18 cellular contexts compared by ENCODE assay signal in the genomic region with DNA sequence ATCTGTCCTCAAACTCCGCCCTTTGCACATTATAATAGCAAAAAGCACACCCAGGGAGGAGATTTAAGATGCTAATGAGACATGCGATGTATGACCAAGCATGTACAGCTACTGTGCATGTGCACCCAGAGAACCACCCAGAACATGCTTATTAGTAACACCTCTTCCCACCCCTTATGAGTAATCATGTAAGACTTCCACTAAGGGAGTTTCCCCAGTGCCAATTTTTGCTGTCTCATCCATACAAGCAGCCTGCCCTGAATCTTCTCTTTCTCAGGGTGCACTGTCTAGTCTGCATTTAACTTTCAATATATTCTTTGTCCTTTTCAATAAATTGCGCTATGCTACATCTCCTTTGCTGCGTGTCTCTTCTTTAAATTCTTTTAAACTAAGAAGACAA.
DNase-seq lines count a peak whose midpoint lies in the region; ATAC-seq, FAIRE-seq and TF ChIP-seq lines count a peak whose summit lies in the region.
"Had no signal": no experiment of that assay in that cellular context is flagged by ENCODE, and none has a peak within 500 bp of the region (broad histone marks: within the 10 kb centered on the region; RNA-seq: fewer than 3 reads in every experiment).

No MANE protein-coding gene starts in this region.

- ATAC-seq in foreskin keratinocyte = peak; percentile 100
- ATAC-seq: esophagus mucosa; naive thymus-derived CD8-positive, alpha-beta T cell had no signal

- H3K4me1 ChIP-seq in foreskin keratinocyte = peaks cover 18% of the 10 kb centered on the region
- H3K4me1 ChIP-seq in kidney (ENCODE audit: control insufficient read depth in 1 of 2, insufficient read depth in 1 of 2, low read depth in 1 of 2, low read length in 2 of 2) = no peaks in the 10 kb centered on the region
- H3K4me1 ChIP-seq: colonic mucosa had no signal

- peak; percentile 75 for DNase-seq in A172 (ENCODE audit: low spot score)
- DNase-seq in HT-29 (ENCODE audit: low spot score) = peak; percentile 7
- DNase-seq in amniotic stem cell (lab: John Stamatoyannopoulos, UW) = peak; percentile 60
- peak; percentile 76 to 89 for DNase-seq in foreskin keratinocyte
- DNase-seq in NCI-H1436 treated with DMSO at 0.1 percent for 48 hours (lab: John Stamatoyannopoulos, UW) = no peak
- no peak for DNase-seq in dermis blood vessel endothelial cell
- no peak for DNase-seq in kidney
- no peak for DNase-seq in SIG-M5 (lab: John Stamatoyannopoulos, UW)
- DNase-seq: activated CD4-positive, alpha-beta T cell treated with anti-CD3 and anti-CD28 coated beads, Interleukin-2, amount 50 U/mL, for 48 hours; CD8-positive, alpha-beta memory T cell; colonic mucosa; naive thymus-derived CD8-positive, alpha-beta T cell; retina; Right ventricle myocardium superior; stimulated activated CD4-positive, alpha-beta T cell treated with anti-CD3 and anti-CD28 coated beads, Interleukin-2, amount 100 ng/mL, for 24 hours; stimulated activated CD8-positive, alpha-beta memory T cell treated with anti-CD3 and anti-CD28 coated beads, Interleukin-4, amount 100 ng/mL, for 48 hours; T-helper 9 cell had no signal

- H3K4me3 ChIP-seq in kidney (ENCODE audit: low read length in 2 of 2) = no peak overlapping the region
- H3K4me3 ChIP-seq: colonic mucosa had no signal

- FAIRE-seq in kidney (lab: Jason Lieb, UNC) = no peak

- TF ChIP-seq CTCF in foreskin keratinocyte (conservative IDR thresholded peaks at IDR 0.05) = no peak
- TF ChIP-seq CTCF in kidney (IDR thresholded peaks at IDR 0.05; ENCODE audit: borderline replicate concordance, extremely low read depth, insufficient read depth) = no peak

- H3K9ac ChIP-seq in kidney (ENCODE audit: low read length in 2 of 2) = no peak overlapping the region

- intact Hi-C loops in kidney (cut with DNase I) = no loop called here

- H3K9me3 ChIP-seq in kidney (ENCODE audit: control insufficient read depth in 1 of 2, low read length in 2 of 2) = no peaks in the 10 kb centered on the region
- H3K9me3 ChIP-seq: colonic mucosa had no signal

- no peaks in the 10 kb centered on the region for H3K27me3 ChIP-seq in foreskin keratinocyte
- H3K27me3 ChIP-seq: colonic mucosa had no signal

- peak overlapping the region; percentile 82 for H3K27ac ChIP-seq in foreskin keratinocyte
- no peak overlapping the region for H3K27ac ChIP-seq in kidney (ENCODE audit: low read depth in 2 of 2, low read length in 2 of 2)
- H3K27ac ChIP-seq: colonic mucosa had no signal

- no peaks in the 10 kb centered on the region for H3K36me3 ChIP-seq in kidney (ENCODE audit: control insufficient read depth in 1 of 2, insufficient read depth in 2 of 2, low read length in 2 of 2)
- H3K36me3 ChIP-seq: colonic mucosa had no signal

Comparison
In these comparisons a context has a peak if more than half of its experiments do, and no peak if none do; other contexts are left out.
1. DNase-seq: peak in A172 (single experiment), HT-29 (single experiment), amniotic stem cell (single experiment) and foreskin keratinocyte (2 of 2); none in NCI-H1436 treated with DMSO at 0.1 percent for 48 hours (single experiment), dermis blood vessel endothelial cell (single experiment), kidney (single experiment) and SIG-M5 (single experiment).